ENCODE assay signal across 9 cellular contexts in genomic region chr20:53070714-53071392, GRCh38.
DNase-seq lines count a peak whose midpoint lies in the region; ATAC-seq, FAIRE-seq and TF ChIP-seq lines count a peak whose summit lies in the region.
"Had no signal": no experiment of that assay in that cellular context is flagged by ENCODE, and none has a peak within 500 bp of the region (broad histone marks: within the 10 kb centered on the region; RNA-seq: fewer than 3 reads in every experiment).

No MANE protein-coding gene starts in this region.

- H4K20me1 ChIP-seq in endothelial cell of umbilical vein (replicated peaks; ENCODE audit: control insufficient read depth, extremely low read depth, insufficient read depth, low read length): no peaks in the 10 kb centered on the region

- POLR2A ChIA-PET in endothelial cell of umbilical vein (lab: Charles Lee): no interaction called here
- POLR2A ChIA-PET in RWPE1 (lab: Yijun Ruan, JAX; ENCODE audit: low non-redundant PET): no interaction called here

- no peaks in the 10 kb centered on the region for H3K27me3 ChIP-seq in endothelial cell of umbilical vein (ENCODE audit: control insufficient read depth in 2 of 2, insufficient read depth in 2 of 2, low read length in 2 of 2)

- H3K27ac ChIP-seq in endothelial cell of umbilical vein (ENCODE audit: insufficient read depth, low read depth, low read length): no peak overlapping the region
- H3K27ac ChIP-seq in RWPE1: no peak overlapping the region

- dilution Hi-C loops in endothelial cell of umbilical vein (cut with MboI; ENCODE audit: extremely low pct_ligation_motif_present, low sequenced_read_pairs): no loop called here

- peaks cover 8% of the 10 kb centered on the region for H3K4me1 ChIP-seq in endothelial cell of umbilical vein (ENCODE audit: control insufficient read depth, extremely low read depth, insufficient read depth, low read length)

- DNase-seq in SW480 (ENCODE audit: low spot score): peak; percentile 11
- peak; percentile 19 for DNase-seq in endothelial cell of umbilical vein (ENCODE audit: low read depth, low spot score)
- peak; percentile 25 for DNase-seq in retina
- DNase-seq in RWPE1 (ENCODE audit: low spot score): no peak
- DNase-seq in activated effector memory CD4-positive, alpha-beta T cell treated with Interleukin-2 at 50 U/mL for 16 hours: no peak
- DNase-seq: immature natural killer cell had no signal

- H3K36me3 ChIP-seq in endothelial cell of umbilical vein (ENCODE audit: control insufficient read depth in 2 of 2, extremely low read depth in 1 of 2, insufficient read depth in 2 of 2, low read length in 2 of 2): no peaks in the 10 kb centered on the region

- H3K9me1 ChIP-seq in endothelial cell of umbilical vein (replicated peaks; ENCODE audit: control insufficient read depth, extremely low read depth, insufficient read depth, low read length): no peaks in the 10 kb centered on the region

- no peak overlapping the region for H3K9ac ChIP-seq in endothelial cell of umbilical vein (replicated peaks; ENCODE audit: extremely low read depth, insufficient read depth, low read length)

- no peaks in the 10 kb centered on the region for H3K9me3 ChIP-seq in endothelial cell of umbilical vein (replicated peaks; ENCODE audit: control insufficient read depth, insufficient read depth, low read length)

- H3K4me3 ChIP-seq in endothelial cell of umbilical vein (replicated peaks in 1 of 3; ENCODE audit: insufficient read depth in 1 of 3, low read depth in 1 of 3, low read length in 3 of 3): no peak overlapping the region

- no TSS peak for BruUV-seq in endothelial cell of umbilical vein (replicated peaks; lab: Mats Ljungman, UMichigan)

- intact Hi-C loops in endothelial cell of umbilical vein (cut with micrococcal nuclease): no loop called here

- no peak for TF ChIP-seq POLR2A in endothelial cell of umbilical vein (IDR thresholded peaks at IDR 0.05; ENCODE audit: low read depth, low read length)

- peak overlapping the region; percentile 33 for H2AFZ ChIP-seq in endothelial cell of umbilical vein (ENCODE audit: low read depth, low read length)

- H3K79me2 ChIP-seq in endothelial cell of umbilical vein (ENCODE audit: control insufficient read depth, insufficient read depth, low read length): no peaks in the 10 kb centered on the region

- peak overlapping the region; percentile 47 for H3K4me2 ChIP-seq in endothelial cell of umbilical vein (ENCODE audit: insufficient read depth, low read length)

- peak; percentile 81 for FAIRE-seq in endothelial cell of umbilical vein (lab: Jason Lieb, UNC)

- CTCF ChIA-PET in endothelial cell of umbilical vein (lab: Charles Lee): no interaction called here
- CTCF ChIA-PET in RWPE1 (lab: Yijun Ruan, JAX): no interaction called here

- no peak for TF ChIP-seq CTCF in endothelial cell of umbilical vein (IDR thresholded peaks at IDR 0.05; ENCODE audit: extremely low read depth in 1 of 2, insufficient read depth in 1 of 2, low read depth in 1 of 2, low read length in 2 of 2)
- TF ChIP-seq CTCF in RWPE1 (conservative IDR thresholded peaks at IDR 0.05; ENCODE audit: low read depth): no peak

- ATAC-seq in GM18867 (IDR thresholded peaks at IDR 0.05; ENCODE audit: unreplicated experiment) (peak; percentile 42), GM18909 (IDR thresholded peaks at IDR 0.05; ENCODE audit: poor library complexity, unreplicated experiment) (no peak), GM21447 (IDR thresholded peaks at IDR 0.05; ENCODE audit: unreplicated experiment) (no peak)

TF ChIP-seq in endothelial cell of umbilical vein, 7 proteins besides CTCF, POLR2A, EP300 and RAD21:
- TF ChIP-seq JUN (IDR thresholded peaks at IDR 0.05; ENCODE audit: borderline replicate concordance, insufficient read depth, insufficient read length, low read depth) (peak; percentile 63), POLR2AphosphoS5 (IDR thresholded peaks at IDR 0.05; ENCODE audit: insufficient read depth, low read depth, low read length) (no peak)
TF ChIP-seq in endothelial cell of umbilical vein: peak in this region for 1.

Comparison
In these comparisons a context has a peak if more than half of its experiments do, and no peak if none do; other contexts are left out.
1. DNase-seq: peak in SW480 (single experiment), endothelial cell of umbilical vein (single experiment) and retina (single experiment); none in RWPE1 (single experiment) and activated effector memory CD4-positive, alpha-beta T cell treated with Interleukin-2 at 50 U/mL for 16 hours (single experiment).